ENCODE assay signal across 10 cellular contexts in the genomic region with DNA sequence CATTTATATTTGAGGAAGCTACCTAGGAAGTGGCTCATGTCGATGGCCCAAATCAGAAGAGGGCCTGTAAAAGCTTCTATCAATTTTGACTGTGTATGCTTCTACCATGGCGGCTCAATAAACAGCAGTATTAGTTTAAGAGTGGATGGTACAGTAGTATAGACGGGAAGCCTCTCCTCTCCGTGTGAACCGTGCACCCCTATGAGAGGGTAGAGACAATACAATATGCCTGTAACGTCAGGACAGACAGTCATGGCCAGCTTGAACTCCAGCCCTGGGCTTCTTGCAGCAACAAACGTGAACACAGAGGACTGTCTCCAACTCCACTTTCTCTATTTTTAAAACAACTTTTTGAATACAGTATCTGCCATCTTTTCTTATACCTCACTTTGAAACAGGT. TPM values are rescaled to one million over a fixed set of nuclear protein-coding genes. Genes with fewer than 3 reads are reported as not detected.
DNase-seq lines count a peak whose midpoint lies in the region; ATAC-seq and TF ChIP-seq lines count a peak whose summit lies in the region.
"Had no signal": no experiment of that assay in that cellular context is flagged by ENCODE, and none has a peak within 500 bp of the region (broad histone marks: within the 10 kb centered on the region; RNA-seq: fewer than 3 reads in every experiment).

No MANE protein-coding gene starts in this region.

- no peak for TF ChIP-seq CTCF in lower lobe of right lung (IDR thresholded peaks at IDR 0.05)

- H3K9me3 ChIP-seq in lower lobe of right lung = no peaks in the 10 kb centered on the region

- no peak for DNase-seq in activated naive CD4-positive, alpha-beta T cell treated with Interleukin-2 at 50 U/mL for 16 hours
- DNase-seq in T-helper 2 cell treated with Interferon-gamma antibody and Interleukin-4, amounts not matched to agents 5 μg/mL and 100 μg/mL, for 36 hours (ENCODE audit: low spot score) = no peak
- no peak for DNase-seq in lower lobe of right lung
- DNase-seq in stimulated activated CD4-positive, alpha-beta T cell treated with anti-CD3 and anti-CD28 coated beads, Interleukin-4, amount 100 ng/mL, for 1 hour = no peak
- DNase-seq: NCI-H1694 treated with DMSO at 0.1 percent for 48 hours, right cardiac atrium had no signal

- peak overlapping the region; percentile 26 for H3K27ac ChIP-seq in lower lobe of right lung

- H3K27ac Mint-ChIP-seq in activated naive CD4-positive, alpha-beta T cell treated with anti-CD3 and anti-CD28 coated beads, Interleukin-2, amount 50 U/mL, for 24 hours = peak overlapping the region; percentile 98
- H3K27ac Mint-ChIP-seq in T-helper 2 cell treated with Interferon-gamma antibody and Interleukin-4, amounts not matched to agents 5 μg/mL and 100 μg/mL, for 36 hours = peak overlapping the region; percentile 97

- no peaks in the 10 kb centered on the region for H3K36me3 ChIP-seq in lower lobe of right lung

- H3K4me3 ChIP-seq in lower lobe of right lung = peak overlapping the region; percentile 4

- H3K4me1 ChIP-seq in lower lobe of right lung = peaks cover 23% of the 10 kb centered on the region

- H3K9me3 Mint-ChIP-seq in activated naive CD4-positive, alpha-beta T cell treated with anti-CD3 and anti-CD28 coated beads, Interleukin-2, amount 50 U/mL, for 24 hours = no peaks in the 10 kb centered on the region
- no peaks in the 10 kb centered on the region for H3K9me3 Mint-ChIP-seq in T-helper 2 cell treated with Interferon-gamma antibody and Interleukin-4, amounts not matched to agents 5 μg/mL and 100 μg/mL, for 36 hours

- no peak for ATAC-seq in lower lobe of right lung
- no peak for ATAC-seq in GM21423 (IDR thresholded peaks at IDR 0.05; ENCODE audit: unreplicated experiment)
- no peak for ATAC-seq in HG02884 (IDR thresholded peaks at IDR 0.05; ENCODE audit: unreplicated experiment)
- no peak for ATAC-seq in HG03354 (IDR thresholded peaks at IDR 0.05; ENCODE audit: poor library complexity, severe bottlenecking, unreplicated experiment)
- ATAC-seq: right cardiac atrium had no signal

- peaks cover 19% of the 10 kb centered on the region for H3K36me3 Mint-ChIP-seq in activated naive CD4-positive, alpha-beta T cell treated with anti-CD3 and anti-CD28 coated beads, Interleukin-2, amount 50 U/mL, for 24 hours
- peaks cover 98% of the 10 kb centered on the region for H3K36me3 Mint-ChIP-seq in T-helper 2 cell treated with Interferon-gamma antibody and Interleukin-4, amounts not matched to agents 5 μg/mL and 100 μg/mL, for 36 hours (ENCODE audit: low read depth)

- no peaks in the 10 kb centered on the region for H3K27me3 Mint-ChIP-seq in activated naive CD4-positive, alpha-beta T cell treated with anti-CD3 and anti-CD28 coated beads, Interleukin-2, amount 50 U/mL, for 24 hours
- no peaks in the 10 kb centered on the region for H3K27me3 Mint-ChIP-seq in T-helper 2 cell treated with Interferon-gamma antibody and Interleukin-4, amounts not matched to agents 5 μg/mL and 100 μg/mL, for 36 hours (ENCODE audit: low read depth)

- H3K4me3 Mint-ChIP-seq in activated naive CD4-positive, alpha-beta T cell treated with anti-CD3 and anti-CD28 coated beads, Interleukin-2, amount 50 U/mL, for 24 hours = peak overlapping the region; percentile 94
- peak overlapping the region; percentile 99 for H3K4me3 Mint-ChIP-seq in T-helper 2 cell treated with Interferon-gamma antibody and Interleukin-4, amounts not matched to agents 5 μg/mL and 100 μg/mL, for 36 hours

- H3K27me3 ChIP-seq in lower lobe of right lung (ENCODE audit: low read depth) = no peaks in the 10 kb centered on the region

- H3K4me1 Mint-ChIP-seq in activated naive CD4-positive, alpha-beta T cell treated with anti-CD3 and anti-CD28 coated beads, Interleukin-2, amount 50 U/mL, for 24 hours = peaks cover 77% of the 10 kb centered on the region
- H3K4me1 Mint-ChIP-seq in T-helper 2 cell treated with Interferon-gamma antibody and Interleukin-4, amounts not matched to agents 5 μg/mL and 100 μg/mL, for 36 hours (ENCODE audit: low read depth) = peaks cover 55% of the 10 kb centered on the region

- intact Hi-C loops in lower lobe of right lung (cut with DNase I) = no loop called here

RNA-seq across cellular contexts. Expression of gene IKZF1, which starts 7.7 kb away (rescaled TPM):
- 61.9 TPM for total RNA-seq in lower lobe of right lung
